In the genomic region with DNA sequence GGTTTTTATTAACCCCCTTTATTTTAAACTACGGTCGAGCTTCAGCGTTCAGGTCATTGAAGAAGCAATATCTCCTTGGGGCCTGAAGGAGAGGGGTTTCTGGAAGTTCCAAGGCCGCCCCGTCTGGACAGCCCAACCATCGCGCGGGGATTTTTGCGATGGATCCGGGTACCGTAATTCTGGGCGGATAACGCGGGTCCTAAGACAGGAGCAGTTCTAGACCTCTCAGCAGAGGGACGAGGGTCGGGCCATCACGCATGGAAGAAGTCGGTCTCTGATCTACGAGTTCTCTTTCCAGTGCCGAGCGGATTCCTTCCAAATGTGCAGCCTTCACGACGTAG, we compare ENCODE assay signal across 1 cellular context.
TF ChIP-seq lines count a peak whose summit lies in the region.

No MANE protein-coding gene starts in this region.

TF ChIP-seq in H1, 55 proteins besides CTCF, POLR2A, EP300 and RAD21:
- TF ChIP-seq ASH2L (IDR thresholded peaks at IDR 0.05; ENCODE audit: low read length) (peak; percentile 100), POU5F1 (IDR thresholded peaks at IDR 0.05; ENCODE audit: low read depth, low read length) (0 out of 2 replicates have a peak, but pooled peaks have one; percentile 15), BRCA1 (IDR thresholded peaks at IDR 0.05; ENCODE audit: low read depth, low read length) (no peak), POLR2AphosphoS5 (IDR thresholded peaks at IDR 0.05; ENCODE audit: low read depth, low read length) (no peak), TAF1 (IDR thresholded peaks at IDR 0.05; ENCODE audit: low read depth, low read length) (0 out of 2 replicates have a peak, but pooled peaks have one; percentile 22), FOSL1 (IDR thresholded peaks at IDR 0.05; ENCODE audit: insufficient read depth, low read depth, low read length) (no peak), RBBP5 (IDR thresholded peaks at IDR 0.05; ENCODE audit: borderline replicate concordance, low read depth, low read length) (peak; percentile 99), KDM1A (IDR thresholded peaks at IDR 0.05; ENCODE audit: borderline replicate concordance, low read length) (0 out of 2 replicates have a peak, but pooled peaks have one; percentile 9)
- TF ChIP-seq, protein P1, sequence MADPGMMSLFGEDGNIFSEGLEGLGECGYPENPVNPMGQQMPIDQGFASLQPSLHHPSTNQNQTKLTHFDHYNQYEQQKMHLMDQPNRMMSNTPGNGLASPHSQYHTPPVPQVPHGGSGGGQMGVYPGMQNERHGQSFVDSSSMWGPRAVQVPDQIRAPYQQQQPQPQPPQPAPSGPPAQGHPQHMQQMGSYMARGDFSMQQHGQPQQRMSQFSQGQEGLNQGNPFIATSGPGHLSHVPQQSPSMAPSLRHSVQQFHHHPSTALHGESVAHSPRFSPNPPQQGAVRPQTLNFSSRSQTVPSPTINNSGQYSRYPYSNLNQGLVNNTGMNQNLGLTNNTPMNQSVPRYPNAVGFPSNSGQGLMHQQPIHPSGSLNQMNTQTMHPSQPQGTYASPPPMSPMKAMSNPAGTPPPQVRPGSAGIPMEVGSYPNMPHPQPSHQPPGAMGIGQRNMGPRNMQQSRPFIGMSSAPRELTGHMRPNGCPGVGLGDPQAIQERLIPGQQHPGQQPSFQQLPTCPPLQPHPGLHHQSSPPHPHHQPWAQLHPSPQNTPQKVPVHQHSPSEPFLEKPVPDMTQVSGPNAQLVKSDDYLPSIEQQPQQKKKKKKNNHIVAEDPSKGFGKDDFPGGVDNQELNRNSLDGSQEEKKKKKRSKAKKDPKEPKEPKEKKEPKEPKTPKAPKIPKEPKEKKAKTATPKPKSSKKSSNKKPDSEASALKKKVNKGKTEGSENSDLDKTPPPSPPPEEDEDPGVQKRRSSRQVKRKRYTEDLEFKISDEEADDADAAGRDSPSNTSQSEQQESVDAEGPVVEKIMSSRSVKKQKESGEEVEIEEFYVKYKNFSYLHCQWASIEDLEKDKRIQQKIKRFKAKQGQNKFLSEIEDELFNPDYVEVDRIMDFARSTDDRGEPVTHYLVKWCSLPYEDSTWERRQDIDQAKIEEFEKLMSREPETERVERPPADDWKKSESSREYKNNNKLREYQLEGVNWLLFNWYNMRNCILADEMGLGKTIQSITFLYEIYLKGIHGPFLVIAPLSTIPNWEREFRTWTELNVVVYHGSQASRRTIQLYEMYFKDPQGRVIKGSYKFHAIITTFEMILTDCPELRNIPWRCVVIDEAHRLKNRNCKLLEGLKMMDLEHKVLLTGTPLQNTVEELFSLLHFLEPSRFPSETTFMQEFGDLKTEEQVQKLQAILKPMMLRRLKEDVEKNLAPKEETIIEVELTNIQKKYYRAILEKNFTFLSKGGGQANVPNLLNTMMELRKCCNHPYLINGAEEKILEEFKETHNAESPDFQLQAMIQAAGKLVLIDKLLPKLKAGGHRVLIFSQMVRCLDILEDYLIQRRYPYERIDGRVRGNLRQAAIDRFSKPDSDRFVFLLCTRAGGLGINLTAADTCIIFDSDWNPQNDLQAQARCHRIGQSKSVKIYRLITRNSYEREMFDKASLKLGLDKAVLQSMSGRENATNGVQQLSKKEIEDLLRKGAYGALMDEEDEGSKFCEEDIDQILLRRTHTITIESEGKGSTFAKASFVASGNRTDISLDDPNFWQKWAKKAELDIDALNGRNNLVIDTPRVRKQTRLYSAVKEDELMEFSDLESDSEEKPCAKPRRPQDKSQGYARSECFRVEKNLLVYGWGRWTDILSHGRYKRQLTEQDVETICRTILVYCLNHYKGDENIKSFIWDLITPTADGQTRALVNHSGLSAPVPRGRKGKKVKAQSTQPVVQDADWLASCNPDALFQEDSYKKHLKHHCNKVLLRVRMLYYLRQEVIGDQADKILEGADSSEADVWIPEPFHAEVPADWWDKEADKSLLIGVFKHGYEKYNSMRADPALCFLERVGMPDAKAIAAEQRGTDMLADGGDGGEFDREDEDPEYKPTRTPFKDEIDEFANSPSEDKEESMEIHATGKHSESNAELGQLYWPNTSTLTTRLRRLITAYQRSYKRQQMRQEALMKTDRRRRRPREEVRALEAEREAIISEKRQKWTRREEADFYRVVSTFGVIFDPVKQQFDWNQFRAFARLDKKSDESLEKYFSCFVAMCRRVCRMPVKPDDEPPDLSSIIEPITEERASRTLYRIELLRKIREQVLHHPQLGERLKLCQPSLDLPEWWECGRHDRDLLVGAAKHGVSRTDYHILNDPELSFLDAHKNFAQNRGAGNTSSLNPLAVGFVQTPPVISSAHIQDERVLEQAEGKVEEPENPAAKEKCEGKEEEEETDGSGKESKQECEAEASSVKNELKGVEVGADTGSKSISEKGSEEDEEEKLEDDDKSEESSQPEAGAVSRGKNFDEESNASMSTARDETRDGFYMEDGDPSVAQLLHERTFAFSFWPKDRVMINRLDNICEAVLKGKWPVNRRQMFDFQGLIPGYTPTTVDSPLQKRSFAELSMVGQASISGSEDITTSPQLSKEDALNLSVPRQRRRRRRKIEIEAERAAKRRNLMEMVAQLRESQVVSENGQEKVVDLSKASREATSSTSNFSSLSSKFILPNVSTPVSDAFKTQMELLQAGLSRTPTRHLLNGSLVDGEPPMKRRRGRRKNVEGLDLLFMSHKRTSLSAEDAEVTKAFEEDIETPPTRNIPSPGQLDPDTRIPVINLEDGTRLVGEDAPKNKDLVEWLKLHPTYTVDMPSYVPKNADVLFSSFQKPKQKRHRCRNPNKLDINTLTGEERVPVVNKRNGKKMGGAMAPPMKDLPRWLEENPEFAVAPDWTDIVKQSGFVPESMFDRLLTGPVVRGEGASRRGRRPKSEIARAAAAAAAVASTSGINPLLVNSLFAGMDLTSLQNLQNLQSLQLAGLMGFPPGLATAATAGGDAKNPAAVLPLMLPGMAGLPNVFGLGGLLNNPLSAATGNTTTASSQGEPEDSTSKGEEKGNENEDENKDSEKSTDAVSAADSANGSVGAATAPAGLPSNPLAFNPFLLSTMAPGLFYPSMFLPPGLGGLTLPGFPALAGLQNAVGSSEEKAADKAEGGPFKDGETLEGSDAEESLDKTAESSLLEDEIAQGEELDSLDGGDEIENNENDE (IDR thresholded peaks at IDR 0.05; ENCODE audit: insufficient replicate concordance, low read length): peak; percentile 52
TF ChIP-seq in H1: peak in this region for 6.
